7 cellular contexts compared by ENCODE assay signal in genomic region chr13:40189885-40190655, GRCh38.
DNase-seq lines count a peak whose midpoint lies in the region; ATAC-seq and TF ChIP-seq lines count a peak whose summit lies in the region.

No MANE protein-coding gene starts in this region.

- H3K4me3 Mint-ChIP-seq in immature natural killer cell, result no peak overlapping the region

- TF ChIP-seq CTCF in RWPE2 (IDR thresholded peaks at IDR 0.05; ENCODE audit: poor library complexity, severe bottlenecking), result no peak

- H3K4me1 Mint-ChIP-seq in immature natural killer cell, result peaks cover 41 to 49% of the 10 kb centered on the region in 2 donors

- no peak overlapping the region for H3K4me3 ChIP-seq in RWPE2 (ENCODE audit: severe bottlenecking)
- no peak overlapping the region for H3K4me3 ChIP-seq in subcutaneous abdominal adipose tissue (ENCODE audit: low read depth in 1 of 5, low read length in 5 of 5)

- no peak for ATAC-seq in RWPE2 (ENCODE audit: low read depth)
- ATAC-seq in HG02885 (IDR thresholded peaks at IDR 0.05; ENCODE audit: poor library complexity, unreplicated experiment), result no peak

- peaks cover 0 to 8% (median 4%) of the 10 kb centered on the region in 3 donors for H3K27me3 Mint-ChIP-seq in immature natural killer cell (ENCODE audit: low read depth in 3 of 3)

- no peaks in the 10 kb centered on the region for H3K36me3 Mint-ChIP-seq in immature natural killer cell

- H3K27ac Mint-ChIP-seq in immature natural killer cell, result peak overlapping the region in 2 of 6 donors; percentile 44 to 80

- H3K9me3 ChIP-seq in RWPE2 (ENCODE audit: severe bottlenecking) (no peaks in the 10 kb centered on the region), subcutaneous abdominal adipose tissue (ENCODE audit: control insufficient read depth in 5 of 5, low read length in 5 of 5) (no peaks in the 10 kb centered on the region)

- peak overlapping the region; percentile 33 for H3K27ac ChIP-seq in RWPE2 (ENCODE audit: poor library complexity, severe bottlenecking)
- H3K27ac ChIP-seq in caudate nucleus (ENCODE audit: low read depth, low read length), result peak overlapping the region; percentile 98
- H3K27ac ChIP-seq in subcutaneous abdominal adipose tissue (ENCODE audit: low read depth, low read length), result peak overlapping the region; percentile 74

- H3K9ac ChIP-seq in subcutaneous abdominal adipose tissue (ENCODE audit: low read length in 5 of 5), result no peak overlapping the region

- DNase-seq in RWPE2 (ENCODE audit: low spot score), result no peak
- peak in 59 of 61 donors; percentile 28 to 93 (median 79) for DNase-seq in caudate nucleus (lab: John Stamatoyannopoulos, UW)
- DNase-seq in medulla oblongata (ENCODE audit: extremely low spot score), result peak; percentile 93
- DNase-seq in immature natural killer cell, result no peak
- DNase-seq in DMS79 (lab: John Stamatoyannopoulos, UW), result no peak

- no peaks in the 10 kb centered on the region for H3K9me3 Mint-ChIP-seq in immature natural killer cell

- H3K27me3 ChIP-seq in RWPE2 (ENCODE audit: insufficient read depth, poor library complexity, severe bottlenecking) (no peaks in the 10 kb centered on the region), subcutaneous abdominal adipose tissue (ENCODE audit: control insufficient read depth in 5 of 5, insufficient read depth in 4 of 5, low read length in 5 of 5) (no peaks in the 10 kb centered on the region)

- no peaks in the 10 kb centered on the region for H3K36me3 ChIP-seq in RWPE2 (ENCODE audit: low read depth)
- no peaks in the 10 kb centered on the region for H3K36me3 ChIP-seq in subcutaneous abdominal adipose tissue (ENCODE audit: control insufficient read depth in 5 of 5, insufficient read depth in 5 of 5, low read length in 5 of 5)

- H3K4me1 ChIP-seq in RWPE2 (ENCODE audit: insufficient read depth, poor library complexity, severe bottlenecking), result peaks cover 12% of the 10 kb centered on the region
- H3K4me1 ChIP-seq in subcutaneous abdominal adipose tissue (ENCODE audit: control insufficient read depth in 5 of 5, insufficient read depth in 5 of 5, low read length in 5 of 5), result peaks cover 14 to 56% (median 54%) of the 10 kb centered on the region in 5 donors

Comparison
In these comparisons a context has a peak if more than half of its experiments do, and no peak if none do; other contexts are left out.
1. DNase-seq: peak in caudate nucleus (59 of 61) and medulla oblongata (single experiment); none in RWPE2 (single experiment), immature natural killer cell (0 of 3) and DMS79 (single experiment).
2. H3K27ac ChIP-seq: peak in every context shown above with its lines; median percentile 98 in caudate nucleus; 74 in subcutaneous abdominal adipose tissue; 33 in RWPE2.